Comparison of ENCODE assay signal across 17 cellular contexts in genomic region chr13:94608586-94608985, GRCh38.
"Had no signal": no experiment of that assay in that cellular context is flagged by ENCODE, and none has a peak within 500 bp of the region (broad histone marks: within the 10 kb centered on the region; RNA-seq: fewer than 3 reads in every experiment).

No MANE protein-coding gene starts in this region.

- H3K9me3 ChIP-seq: gastrocnemius medialis, lower lobe of right lung, SK-N-SH, spleen, suprapubic skin had no signal

- ATAC-seq: gastrocnemius medialis; lower lobe of right lung; naive thymus-derived CD4-positive, alpha-beta T cell had no signal

- H3K36me3 ChIP-seq: gastrocnemius medialis had no signal

- H3K9me2 ChIP-seq: SK-N-SH had no signal

- H3K79me2 ChIP-seq: parathyroid adenoma had no signal

- FAIRE-seq: TTC549 had no signal

- H3K4me3 Mint-ChIP-seq: activated B cell treated with CpG ODN at 0.5 μM for 24 hours; naive thymus-derived CD4-positive, alpha-beta T cell; T-helper 1 cell treated with Interleukin-12 subunit alpha and Interleukin-12 subunit beta and Interleukin-4 antibody, amounts not matched to agents 30 μg/mL and 1 μg/mL, for 36 hours; type B pancreatic cell had no signal

- DNase-seq: activated B cell treated with CpG ODN at 0.5 μM for 24 hours; activated CD4-positive, alpha-beta T cell treated with anti-CD3 and anti-CD28 coated beads, Interleukin-2, amount 50 U/mL, for 1 hour; brain microvascular endothelial cell; gastrocnemius medialis; lower lobe of right lung; naive thymus-derived CD4-positive, alpha-beta T cell; SK-N-SH; spleen; stimulated activated CD4-positive, alpha-beta T cell treated with anti-CD3 and anti-CD28 coated beads, Interleukin-1b, Interleukin-23, amount 100 ng/mL, for 48 hours; stimulated activated naive CD4-positive, alpha-beta T cell had no signal

- H3K4me2 ChIP-seq: SK-N-SH had no signal

- H3K27me3 ChIP-seq: brain microvascular endothelial cell, gastrocnemius medialis, spleen, suprapubic skin had no signal

- H3K27ac ChIP-seq: brain microvascular endothelial cell, gastrocnemius medialis, lower lobe of right lung, parathyroid adenoma, spleen, suprapubic skin had no signal

- H3K27ac Mint-ChIP-seq: activated B cell treated with CpG ODN at 0.5 μM for 24 hours; activated naive CD4-positive, alpha-beta T cell treated with anti-CD3 and anti-CD28 coated beads, Interleukin-2, amount 50 U/mL, for 72 hours; activated T-helper 2 cell treated with anti-CD3 and anti-CD28 coated beads, Interferon-gamma antibody, Interleukin-2, Interleukin-4, amounts not matched to agents 10 μg/mL and 5 μg/mL and 100 μg/mL, durations not matched to agents 14 hours and 24 hours and 36 hours; T-helper 1 cell treated with Interleukin-12 subunit alpha and Interleukin-12 subunit beta and Interleukin-4 antibody, amounts not matched to agents 30 μg/mL and 1 μg/mL, for 36 hours; type B pancreatic cell had no signal

- H3K4me3 ChIP-seq: gastrocnemius medialis, lower lobe of right lung, spleen, suprapubic skin had no signal

- H3K27me3 Mint-ChIP-seq: activated B cell treated with CpG ODN at 0.5 μM for 24 hours; naive thymus-derived CD4-positive, alpha-beta T cell; type B pancreatic cell had no signal

- H3K4me1 ChIP-seq: gastrocnemius medialis, lower lobe of right lung, parathyroid adenoma, suprapubic skin had no signal

- H2AFZ ChIP-seq: parathyroid adenoma had no signal
